In genomic region chr20:53915459-53916172, GRCh38 we compare ENCODE assay signal across 1 cellular context.
TF ChIP-seq lines count a peak whose summit lies in the region.

No MANE protein-coding gene starts in this region.

TF ChIP-seq in K562, 482 proteins besides CTCF, POLR2A, EP300 and RAD21 (continued from another document and continues in another):
- TF ChIP-seq TAF9B (IDR thresholded peaks at IDR 0.05; ENCODE audit: partially characterized antibody) (no peak), CXXC5 (CRISPR knock-in tag; IDR thresholded peaks at IDR 0.05) (no peak; the same call in none of the 2 replicates), SNAPC5 (CRISPR knock-in tag; IDR thresholded peaks at IDR 0.05) (no peak), ARNT (IDR thresholded peaks at IDR 0.05) (0 out of 4 replicates have a peak, but pooled peaks of 1 of the 2 experiments have one; percentile 33), ARID1B (IDR thresholded peaks at IDR 0.05) (no peak), HEY1 (CRISPR knock-in tag; IDR thresholded peaks at IDR 0.05; ENCODE audit: borderline replicate concordance) (no peak), MXD1 (CRISPR knock-in tag; IDR thresholded peaks at IDR 0.05; ENCODE audit: borderline replicate concordance, poor library complexity, severe bottlenecking) (no peak), UBTF (IDR thresholded peaks at IDR 0.05; ENCODE audit: borderline replicate concordance in 1 of 2, low read depth in 2 of 2, low read length in 2 of 2) (peak; percentile 52 to 68; a peak in 1 of 4 replicates), RUNX1 (IDR thresholded peaks at IDR 0.05; ENCODE audit: low read depth) (no peak), HCFC1 (IDR thresholded peaks at IDR 0.05; ENCODE audit: low read depth, low read length) (no peak), HDGF (IDR thresholded peaks at IDR 0.05) (no peak), ZNF589 (CRISPR knock-in tag; IDR thresholded peaks at IDR 0.05; ENCODE audit: low read depth) (peak; percentile 55; the same call in 1 of the 2 replicates), ZNF277 (CRISPR knock-in tag; IDR thresholded peaks at IDR 0.05; ENCODE audit: borderline replicate concordance) (no peak), MYBL2 (IDR thresholded peaks at IDR 0.05; ENCODE audit: low read depth) (no peak), MYBL2 (CRISPR knock-in tag; IDR thresholded peaks at IDR 0.05; ENCODE audit: borderline replicate concordance) (no peak), PRPF4 (IDR thresholded peaks at IDR 0.05; ENCODE audit: insufficient read depth, low read depth, low read length, poor library complexity, severe bottlenecking) (no peak), RBM22 (IDR thresholded peaks at IDR 0.05; ENCODE audit: low read depth, low read length, poor library complexity, severe bottlenecking) (no peak), ZNF224 (CRISPR knock-in tag; IDR thresholded peaks at IDR 0.05) (no peak), XRCC4 (IDR thresholded peaks at IDR 0.05; ENCODE audit: extremely low read depth, insufficient read depth, insufficient read length) (no peak), PHF8 (IDR thresholded peaks at IDR 0.05; ENCODE audit: borderline replicate concordance, low read length) (peak; percentile 36; the same call in 1 of the 2 replicates), ZNF282 (CRISPR knock-in tag; IDR thresholded peaks at IDR 0.05) (no peak), PPARD (CRISPR knock-in tag; IDR thresholded peaks at IDR 0.05) (no peak), RBM17 (IDR thresholded peaks at IDR 0.05; ENCODE audit: borderline replicate concordance, low read depth, low read length) (no peak), ZNF133 (CRISPR knock-in tag; IDR thresholded peaks at IDR 0.05) (no peak), TEAD1 (CRISPR knock-in tag; IDR thresholded peaks at IDR 0.05) (0 out of 4 replicates have a peak, but pooled peaks of 1 of the 2 experiments have one; percentile 15), NBN (IDR thresholded peaks at IDR 0.05; ENCODE audit: low read depth) (0 out of 2 replicates have a peak, but pooled peaks have one; percentile 53), ZBTB49 (CRISPR knock-in tag; IDR thresholded peaks at IDR 0.05; ENCODE audit: borderline replicate concordance) (no peak), PCBP2 (IDR thresholded peaks at IDR 0.05; ENCODE audit: low read depth, low read length, poor library complexity, severe bottlenecking) (no peak), RFX7 (CRISPR knock-in tag; IDR thresholded peaks at IDR 0.05) (no peak), SETDB1 (IDR thresholded peaks at IDR 0.05; ENCODE audit: low read length) (no peak), ZNF41 (CRISPR knock-in tag; conservative IDR thresholded peaks at IDR 0.05) (no peak), ZC3H4 (CRISPR knock-in tag; IDR thresholded peaks at IDR 0.05; ENCODE audit: borderline replicate concordance) (no peak), ZNF780A (CRISPR knock-in tag; IDR thresholded peaks at IDR 0.05) (no peak), POLR2G (IDR thresholded peaks at IDR 0.05; ENCODE audit: low read depth, low read length) (peak; percentile 66), KDM1A (IDR thresholded peaks at IDR 0.05) (no peak)
- TF ChIP-seq, protein P1, sequence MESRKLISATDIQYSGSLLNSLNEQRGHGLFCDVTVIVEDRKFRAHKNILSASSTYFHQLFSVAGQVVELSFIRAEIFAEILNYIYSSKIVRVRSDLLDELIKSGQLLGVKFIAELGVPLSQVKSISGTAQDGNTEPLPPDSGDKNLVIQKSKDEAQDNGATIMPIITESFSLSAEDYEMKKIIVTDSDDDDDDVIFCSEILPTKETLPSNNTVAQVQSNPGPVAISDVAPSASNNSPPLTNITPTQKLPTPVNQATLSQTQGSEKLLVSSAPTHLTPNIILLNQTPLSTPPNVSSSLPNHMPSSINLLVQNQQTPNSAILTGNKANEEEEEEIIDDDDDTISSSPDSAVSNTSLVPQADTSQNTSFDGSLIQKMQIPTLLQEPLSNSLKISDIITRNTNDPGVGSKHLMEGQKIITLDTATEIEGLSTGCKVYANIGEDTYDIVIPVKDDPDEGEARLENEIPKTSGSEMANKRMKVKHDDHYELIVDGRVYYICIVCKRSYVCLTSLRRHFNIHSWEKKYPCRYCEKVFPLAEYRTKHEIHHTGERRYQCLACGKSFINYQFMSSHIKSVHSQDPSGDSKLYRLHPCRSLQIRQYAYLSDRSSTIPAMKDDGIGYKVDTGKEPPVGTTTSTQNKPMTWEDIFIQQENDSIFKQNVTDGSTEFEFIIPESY (CRISPR knock-in tag; IDR thresholded peaks at IDR 0.05), result peak; percentile 48; the same call in 1 of the 2 replicates
- TF ChIP-seq, protein P2, sequence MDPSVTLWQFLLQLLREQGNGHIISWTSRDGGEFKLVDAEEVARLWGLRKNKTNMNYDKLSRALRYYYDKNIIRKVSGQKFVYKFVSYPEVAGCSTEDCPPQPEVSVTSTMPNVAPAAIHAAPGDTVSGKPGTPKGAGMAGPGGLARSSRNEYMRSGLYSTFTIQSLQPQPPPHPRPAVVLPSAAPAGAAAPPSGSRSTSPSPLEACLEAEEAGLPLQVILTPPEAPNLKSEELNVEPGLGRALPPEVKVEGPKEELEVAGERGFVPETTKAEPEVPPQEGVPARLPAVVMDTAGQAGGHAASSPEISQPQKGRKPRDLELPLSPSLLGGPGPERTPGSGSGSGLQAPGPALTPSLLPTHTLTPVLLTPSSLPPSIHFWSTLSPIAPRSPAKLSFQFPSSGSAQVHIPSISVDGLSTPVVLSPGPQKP (CRISPR knock-in tag; IDR thresholded peaks at IDR 0.05), result no peak
- TF ChIP-seq, protein P3, sequence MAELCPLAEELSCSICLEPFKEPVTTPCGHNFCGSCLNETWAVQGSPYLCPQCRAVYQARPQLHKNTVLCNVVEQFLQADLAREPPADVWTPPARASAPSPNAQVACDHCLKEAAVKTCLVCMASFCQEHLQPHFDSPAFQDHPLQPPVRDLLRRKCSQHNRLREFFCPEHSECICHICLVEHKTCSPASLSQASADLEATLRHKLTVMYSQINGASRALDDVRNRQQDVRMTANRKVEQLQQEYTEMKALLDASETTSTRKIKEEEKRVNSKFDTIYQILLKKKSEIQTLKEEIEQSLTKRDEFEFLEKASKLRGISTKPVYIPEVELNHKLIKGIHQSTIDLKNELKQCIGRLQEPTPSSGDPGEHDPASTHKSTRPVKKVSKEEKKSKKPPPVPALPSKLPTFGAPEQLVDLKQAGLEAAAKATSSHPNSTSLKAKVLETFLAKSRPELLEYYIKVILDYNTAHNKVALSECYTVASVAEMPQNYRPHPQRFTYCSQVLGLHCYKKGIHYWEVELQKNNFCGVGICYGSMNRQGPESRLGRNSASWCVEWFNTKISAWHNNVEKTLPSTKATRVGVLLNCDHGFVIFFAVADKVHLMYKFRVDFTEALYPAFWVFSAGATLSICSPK (IDR thresholded peaks at IDR 0.05; ENCODE audit: borderline replicate concordance), result no peak
